8 cellular contexts compared by ENCODE assay signal in the genomic region with DNA sequence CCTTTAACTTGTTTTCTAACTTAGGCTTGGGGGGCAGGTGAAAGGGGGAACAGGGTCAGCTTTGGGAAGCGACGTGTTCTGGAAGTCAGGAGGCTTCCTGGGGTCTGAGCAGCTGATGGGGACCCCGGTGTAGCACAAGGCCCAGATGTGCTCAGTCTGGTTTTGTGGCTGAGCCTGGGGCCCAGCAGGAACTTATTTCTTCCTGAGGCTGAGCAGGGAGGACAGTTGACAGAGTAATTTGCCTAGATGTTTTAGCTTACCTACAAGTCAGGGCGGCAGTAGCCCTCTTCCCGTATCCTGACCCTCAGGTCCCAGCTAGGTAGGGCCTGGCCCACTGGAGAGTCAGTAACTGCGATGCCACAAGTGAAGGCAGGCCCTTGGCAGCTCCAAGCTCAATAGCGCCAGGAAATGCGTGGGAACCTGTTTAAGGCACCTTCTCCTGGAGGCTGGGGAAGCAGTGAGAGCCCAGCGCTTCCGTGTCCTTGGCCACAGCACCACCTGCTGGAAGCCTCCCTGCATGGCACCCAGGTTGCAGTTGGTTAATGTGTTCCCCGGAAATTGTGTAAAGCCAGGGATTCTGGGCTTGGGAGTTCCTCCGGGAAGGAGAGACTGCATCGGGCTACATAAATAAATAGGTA. TPM values are rescaled to one million over a fixed set of nuclear protein-coding genes. Genes with fewer than 3 reads are reported as not detected.
DNase-seq lines count a peak whose midpoint lies in the region; ATAC-seq and TF ChIP-seq lines count a peak whose summit lies in the region.

No MANE protein-coding gene starts in this region.

- POLR2A ChIA-PET in naive thymus-derived CD8-positive, alpha-beta T cell (lab: Charles Lee), result interaction anchor here (0.8 to 37.3 kb wide), 14 partner anchors 9 to 1130 kb away, joined by 3 to 2269 read pairs (median 8); a partner anchor contains a TSS

- H3K4me1 Mint-ChIP-seq in activated T-helper 17 cell treated with anti-CD3 and anti-CD28 coated beads, Interleukin-2, amount 50 U/mL, for 72 hours, result peaks cover 42% of the 10 kb centered on the region
- peaks cover 53 to 95% (median 75%) of the 10 kb centered on the region in 4 donors for H3K4me1 Mint-ChIP-seq in naive thymus-derived CD8-positive, alpha-beta T cell
- H3K4me1 Mint-ChIP-seq in stimulated activated naive B cell treated with anti-CD40 and anti-IgM and Interleukin-4, amounts not matched to agents 10 μg/mL and 1 μg/mL and 100 μg/mL, for 72 hours, result peaks cover 66 to 98% of the 10 kb centered on the region in 2 donors

- no peaks in the 10 kb centered on the region for H4K20me1 ChIP-seq in fibroblast of lung (ENCODE audit: control insufficient read depth, extremely low read depth, insufficient read depth, low read length)

- peak overlapping the region; percentile 10 for H3K9ac ChIP-seq in fibroblast of lung (ENCODE audit: insufficient read depth, low read length)

- DNase-seq in GM03348 (ENCODE audit: low spot score), result peak; percentile 95
- peak; percentile 78 to 80 for DNase-seq in Kasumi-1 (lab: John Stamatoyannopoulos, UW)
- peak; percentile 89 to 96 for DNase-seq in fibroblast of lung (ENCODE audit: low read depth in 2 of 2)
- DNase-seq in naive thymus-derived CD8-positive, alpha-beta T cell, result peak; percentile 69 to 91 (median 84)
- peak; percentile 71 for DNase-seq in stimulated activated naive B cell treated with anti-CD40 and anti-IgM and Interleukin-4, amounts not matched to agents 10 μg/mL and 1 μg/mL and 100 μg/mL, for 72 hours

- no peaks in the 10 kb centered on the region for H3K9me3 Mint-ChIP-seq in activated T-helper 17 cell treated with anti-CD3 and anti-CD28 coated beads, Interleukin-2, amount 50 U/mL, for 72 hours
- peaks cover 0 to 8% (median 0%) of the 10 kb centered on the region in 9 donors for H3K9me3 Mint-ChIP-seq in naive thymus-derived CD8-positive, alpha-beta T cell
- H3K9me3 Mint-ChIP-seq in stimulated activated naive B cell treated with anti-CD40 and anti-IgM and Interleukin-4, amounts not matched to agents 10 μg/mL and 1 μg/mL and 100 μg/mL, for 72 hours, result no peaks in the 10 kb centered on the region

- no peak overlapping the region for H2AFZ ChIP-seq in fibroblast of lung (ENCODE audit: low read length)

- H3K9me3 ChIP-seq in fibroblast of lung (ENCODE audit: control insufficient read depth, insufficient read depth, low read depth, low read length), result no peaks in the 10 kb centered on the region

- ATAC-seq in activated T-helper 17 cell treated with anti-CD3 and anti-CD28 coated beads, Interleukin-2, amount 50 U/mL, for 72 hours (replicated peaks), result peak; percentile 10
- ATAC-seq in naive thymus-derived CD8-positive, alpha-beta T cell, result peak; percentile 12 to 27
- ATAC-seq in stimulated activated naive B cell treated with anti-CD40 and anti-IgM and Interleukin-4, amounts not matched to agents 10 μg/mL and 1 μg/mL and 100 μg/mL, for 72 hours (replicated peaks), result peak; percentile 15 to 24
- no peak for ATAC-seq in HG03442 (IDR thresholded peaks at IDR 0.05; ENCODE audit: unreplicated experiment)

- no peaks in the 10 kb centered on the region for H3K36me3 ChIP-seq in fibroblast of lung (ENCODE audit: control insufficient read depth, insufficient read depth, low read length)

- peak overlapping the region; percentile 99 for H3K27ac Mint-ChIP-seq in activated T-helper 17 cell treated with anti-CD3 and anti-CD28 coated beads, Interleukin-2, amount 50 U/mL, for 72 hours
- H3K27ac Mint-ChIP-seq in naive thymus-derived CD8-positive, alpha-beta T cell, result peak overlapping the region; percentile 95 to 100 (median 100)
- peak overlapping the region; percentile 100 for H3K27ac Mint-ChIP-seq in stimulated activated naive B cell treated with anti-CD40 and anti-IgM and Interleukin-4, amounts not matched to agents 10 μg/mL and 1 μg/mL and 100 μg/mL, for 72 hours

- no peaks in the 10 kb centered on the region for H3K27me3 Mint-ChIP-seq in activated T-helper 17 cell treated with anti-CD3 and anti-CD28 coated beads, Interleukin-2, amount 50 U/mL, for 72 hours
- H3K27me3 Mint-ChIP-seq in naive thymus-derived CD8-positive, alpha-beta T cell, result no peaks in the 10 kb centered on the region
- no peaks in the 10 kb centered on the region for H3K27me3 Mint-ChIP-seq in stimulated activated naive B cell treated with anti-CD40 and anti-IgM and Interleukin-4, amounts not matched to agents 10 μg/mL and 1 μg/mL and 100 μg/mL, for 72 hours

- peak overlapping the region in 1 of 4 experiments; percentile 5 for H3K4me3 ChIP-seq in fibroblast of lung (replicated peaks in 1 of 4; ENCODE audit: control extremely low read depth in 1 of 4, insufficient read depth in 1 of 4, low read depth in 3 of 4, low read length in 4 of 4)

- peak overlapping the region; percentile 55 for H3K27ac ChIP-seq in fibroblast of lung (ENCODE audit: insufficient read depth, low read length)

- H3K79me2 ChIP-seq in fibroblast of lung (ENCODE audit: control insufficient read depth, insufficient read depth, low read length), result no peaks in the 10 kb centered on the region

- peak; percentile 98 to 100 for TF ChIP-seq CTCF in fibroblast of lung (conservative IDR thresholded peaks at IDR 0.05 in 1 of 2, IDR thresholded peaks at IDR 0.05 in 1 of 2; ENCODE audit: low read depth in 1 of 2, low read length in 2 of 2)

- H3K36me3 Mint-ChIP-seq in activated T-helper 17 cell treated with anti-CD3 and anti-CD28 coated beads, Interleukin-2, amount 50 U/mL, for 72 hours (ENCODE audit: low read depth), result peaks cover 100% of the 10 kb centered on the region
- peaks cover 56 to 99% (median 79%) of the 10 kb centered on the region in 3 donors for H3K36me3 Mint-ChIP-seq in naive thymus-derived CD8-positive, alpha-beta T cell
- H3K36me3 Mint-ChIP-seq in stimulated activated naive B cell treated with anti-CD40 and anti-IgM and Interleukin-4, amounts not matched to agents 10 μg/mL and 1 μg/mL and 100 μg/mL, for 72 hours, result peaks cover 81 to 95% of the 10 kb centered on the region in 2 donors

- no peak overlapping the region for H3K4me2 ChIP-seq in fibroblast of lung (ENCODE audit: extremely low read depth, insufficient read depth, low read length)

- H3K4me3 Mint-ChIP-seq in activated T-helper 17 cell treated with anti-CD3 and anti-CD28 coated beads, Interleukin-2, amount 50 U/mL, for 72 hours, result peak overlapping the region; percentile 95
- peak overlapping the region; percentile 91 to 100 (median 97) for H3K4me3 Mint-ChIP-seq in naive thymus-derived CD8-positive, alpha-beta T cell
- H3K4me3 Mint-ChIP-seq in stimulated activated naive B cell treated with anti-CD40 and anti-IgM and Interleukin-4, amounts not matched to agents 10 μg/mL and 1 μg/mL and 100 μg/mL, for 72 hours, result peak overlapping the region; percentile 89 to 98

- peaks cover 25% of the 10 kb centered on the region for H3K4me1 ChIP-seq in fibroblast of lung (ENCODE audit: control insufficient read depth, extremely low read depth, insufficient read depth, low read length)

- peaks cover 24% of the 10 kb centered on the region for H3K27me3 ChIP-seq in fibroblast of lung (ENCODE audit: control insufficient read depth, insufficient read depth, low read length)

TF ChIP-seq in PFSK-1, 5 proteins besides CTCF, POLR2A, EP300 and RAD21 (continues in another document):
- TF ChIP-seq TAF1 (IDR thresholded peaks at IDR 0.05; ENCODE audit: borderline replicate concordance, insufficient read depth, low read length), result no peak
- TF ChIP-seq, protein P1, sequence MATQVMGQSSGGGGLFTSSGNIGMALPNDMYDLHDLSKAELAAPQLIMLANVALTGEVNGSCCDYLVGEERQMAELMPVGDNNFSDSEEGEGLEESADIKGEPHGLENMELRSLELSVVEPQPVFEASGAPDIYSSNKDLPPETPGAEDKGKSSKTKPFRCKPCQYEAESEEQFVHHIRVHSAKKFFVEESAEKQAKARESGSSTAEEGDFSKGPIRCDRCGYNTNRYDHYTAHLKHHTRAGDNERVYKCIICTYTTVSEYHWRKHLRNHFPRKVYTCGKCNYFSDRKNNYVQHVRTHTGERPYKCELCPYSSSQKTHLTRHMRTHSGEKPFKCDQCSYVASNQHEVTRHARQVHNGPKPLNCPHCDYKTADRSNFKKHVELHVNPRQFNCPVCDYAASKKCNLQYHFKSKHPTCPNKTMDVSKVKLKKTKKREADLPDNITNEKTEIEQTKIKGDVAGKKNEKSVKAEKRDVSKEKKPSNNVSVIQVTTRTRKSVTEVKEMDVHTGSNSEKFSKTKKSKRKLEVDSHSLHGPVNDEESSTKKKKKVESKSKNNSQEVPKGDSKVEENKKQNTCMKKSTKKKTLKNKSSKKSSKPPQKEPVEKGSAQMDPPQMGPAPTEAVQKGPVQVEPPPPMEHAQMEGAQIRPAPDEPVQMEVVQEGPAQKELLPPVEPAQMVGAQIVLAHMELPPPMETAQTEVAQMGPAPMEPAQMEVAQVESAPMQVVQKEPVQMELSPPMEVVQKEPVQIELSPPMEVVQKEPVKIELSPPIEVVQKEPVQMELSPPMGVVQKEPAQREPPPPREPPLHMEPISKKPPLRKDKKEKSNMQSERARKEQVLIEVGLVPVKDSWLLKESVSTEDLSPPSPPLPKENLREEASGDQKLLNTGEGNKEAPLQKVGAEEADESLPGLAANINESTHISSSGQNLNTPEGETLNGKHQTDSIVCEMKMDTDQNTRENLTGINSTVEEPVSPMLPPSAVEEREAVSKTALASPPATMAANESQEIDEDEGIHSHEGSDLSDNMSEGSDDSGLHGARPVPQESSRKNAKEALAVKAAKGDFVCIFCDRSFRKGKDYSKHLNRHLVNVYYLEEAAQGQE (IDR thresholded peaks at IDR 0.05; ENCODE audit: insufficient read depth in 1 of 2, low read depth in 2 of 2, low read length in 2 of 2), result no peak
- no peak for TF ChIP-seq POLR2AphosphoS5 (IDR thresholded peaks at IDR 0.05; ENCODE audit: low read depth, low read length)

RNA-seq across cellular contexts. Expression of a gene that starts 5.2 kb away (rescaled TPM):
- 0.84 TPM for polyA plus RNA-seq in PFSK-1 (2012; ENCODE audit: insufficient read length, low read depth)
- total RNA-seq in activated T-helper 17 cell treated with anti-CD3 and anti-CD28 coated beads, Interleukin-2, amount 50 U/mL, for 72 hours, result 100 to 1,000 TPM; 140 to 304 TPM
- total RNA-seq in fibroblast of lung, result under 0.01 TPM in 1 of 2 replicates, not detected in the other
- polyA plus RNA-seq in fibroblast of lung, result 0.07 and 0.10 TPM in 2 replicates
- polyA plus RNA-seq in fibroblast of lung (2012), result 0.14 and 0.22 TPM in 2 replicates
- polyA minus RNA-seq in fibroblast of lung (ENCODE audit: low replicate concordance), result 0.30 TPM in 1 of 2 replicates, not detected in the other
- total RNA-seq in naive thymus-derived CD8-positive, alpha-beta T cell, result 100 to 1,000 TPM; 571 to 574 TPM
- polyA plus RNA-seq in naive thymus-derived CD8-positive, alpha-beta T cell, result 1,000 to 10,000 TPM in 2 of 3 donors, 100 to 1,000 TPM in 1; 897 to 2,008 (median 1,531) TPM

RNA-seq across cellular contexts. Expression of a gene that starts 58.6 kb away (rescaled TPM):
- not detected for polyA plus RNA-seq in PFSK-1 (2012; ENCODE audit: insufficient read length, low read depth)
- 10 to 100 TPM in 1 of 2 donors, 1 to 10 TPM in 1; 8.8 to 19.8 TPM for total RNA-seq in activated T-helper 17 cell treated with anti-CD3 and anti-CD28 coated beads, Interleukin-2, amount 50 U/mL, for 72 hours
- under 0.01 TPM in 1 of 2 replicates, not detected in the other for total RNA-seq in fibroblast of lung
- polyA plus RNA-seq in fibroblast of lung, result 0.01 and 0.05 TPM in 2 replicates
- 0.24 TPM in 1 of 2 replicates, not detected in the other for polyA plus RNA-seq in fibroblast of lung (2012)
- not detected in 2 replicates for polyA minus RNA-seq in fibroblast of lung (ENCODE audit: low replicate concordance)
- total RNA-seq in naive thymus-derived CD8-positive, alpha-beta T cell, result not detected
- not detected for polyA plus RNA-seq in naive thymus-derived CD8-positive, alpha-beta T cell

Comparison
In these comparisons a context has a peak if more than half of its experiments do, and no peak if none do; other contexts are left out.
1. RNA of a gene that starts 5.2 kb away (total RNA-seq): 571 to 574 TPM in naive thymus-derived CD8-positive, alpha-beta T cell and 140 to 304 TPM in activated T-helper 17 cell treated with anti-CD3 and anti-CD28 coated beads, Interleukin-2, amount 50 U/mL, for 72 hours; under 0.01 TPM in fibroblast of lung; every median in the first group is over 100 times any median in the second.
2. Peak in every context shown above with its lines, with median percentiles within 50 percentile points of each other: DNase-seq, H3K27ac Mint-ChIP-seq and H3K4me3 Mint-ChIP-seq.